Comparison of ENCODE assay signal across 21 cellular contexts in the genomic region with DNA sequence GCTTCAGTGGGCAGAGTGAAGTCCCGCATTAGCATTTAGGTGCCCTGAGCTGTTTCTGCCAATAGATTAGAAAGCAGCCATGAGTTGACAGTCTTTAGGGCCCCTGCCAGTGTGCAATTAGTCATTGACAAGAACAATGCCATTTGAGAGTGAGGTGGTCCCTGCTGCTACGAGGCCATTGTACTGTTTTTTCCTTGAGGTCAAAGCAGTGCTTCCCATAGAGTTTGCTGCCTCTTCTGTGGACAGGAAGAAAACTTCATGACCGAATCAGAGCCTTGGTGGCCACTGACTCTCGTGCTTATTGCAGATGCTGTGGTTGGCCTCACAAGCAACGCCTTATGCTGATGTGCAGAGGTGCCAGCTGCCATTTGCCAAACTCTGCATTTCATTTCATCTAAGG.
"Had no signal": no experiment of that assay in that cellular context is flagged by ENCODE, and none has a peak within 500 bp of the region (broad histone marks: within the 10 kb centered on the region; RNA-seq: fewer than 3 reads in every experiment).

No MANE protein-coding gene starts in this region.

- H3K9me3 Mint-ChIP-seq: activated B cell treated with CpG ODN at 0.5 μM for 24 hours; activated CD8-positive, alpha-beta T cell treated with anti-CD3 and anti-CD28 coated beads for 36 hours; activated naive CD8-positive, alpha-beta T cell treated with anti-CD3 and anti-CD28 coated beads for 36 hours; memory B cell; T-helper 2 cell treated with Interferon-gamma antibody and Interleukin-4, amounts not matched to agents 5 μg/mL and 100 μg/mL, for 36 hours had no signal

- H3K36me3 ChIP-seq: thoracic aorta had no signal

- ATAC-seq: activated CD8-positive, alpha-beta T cell treated with anti-CD3 and anti-CD28 coated beads for 36 hours; left lung; naive thymus-derived CD8-positive, alpha-beta T cell had no signal

- H3K4me3 Mint-ChIP-seq: activated B cell treated with CpG ODN at 0.5 μM for 24 hours; activated CD8-positive, alpha-beta T cell treated with anti-CD3 and anti-CD28 coated beads for 36 hours; activated naive CD8-positive, alpha-beta T cell treated with anti-CD3 and anti-CD28 coated beads for 36 hours; memory B cell; naive thymus-derived CD8-positive, alpha-beta T cell; T-helper 2 cell treated with Interferon-gamma antibody and Interleukin-4, amounts not matched to agents 5 μg/mL and 100 μg/mL, for 36 hours had no signal

- H3K9me3 ChIP-seq: esophagus muscularis mucosa, left lung, sigmoid colon, thoracic aorta had no signal

- H3K4me3 ChIP-seq: dorsolateral prefrontal cortex, esophagus muscularis mucosa, left lung, sigmoid colon, thoracic aorta had no signal

- H3K27ac ChIP-seq: esophagus muscularis mucosa, left lung, sigmoid colon, thoracic aorta had no signal

- H3K27ac Mint-ChIP-seq: activated B cell treated with CpG ODN at 0.5 μM for 24 hours; activated CD8-positive, alpha-beta T cell treated with anti-CD3 and anti-CD28 coated beads for 36 hours; activated naive CD8-positive, alpha-beta T cell treated with anti-CD3 and anti-CD28 coated beads for 36 hours; memory B cell; T-helper 2 cell treated with Interferon-gamma antibody and Interleukin-4, amounts not matched to agents 5 μg/mL and 100 μg/mL, for 36 hours had no signal

- H3K36me3 Mint-ChIP-seq: activated naive CD8-positive, alpha-beta T cell treated with anti-CD3 and anti-CD28 coated beads for 36 hours; memory B cell; naive thymus-derived CD8-positive, alpha-beta T cell had no signal

- H3K4me1 Mint-ChIP-seq: activated naive CD8-positive, alpha-beta T cell treated with anti-CD3 and anti-CD28 coated beads for 36 hours had no signal

- H3K27me3 ChIP-seq: esophagus muscularis mucosa, left lung, sigmoid colon had no signal

- DNase-seq: activated B cell treated with CpG ODN at 0.5 μM for 24 hours; activated CD4-positive, alpha-beta T cell treated with anti-CD3 and anti-CD28 coated beads for 48 hours; activated CD8-positive, alpha-beta memory T cell treated with anti-CD3 and anti-CD28 coated beads, Interleukin-2, amount 50 U/mL, for 4 hours; activated CD8-positive, alpha-beta T cell treated with anti-CD3 and anti-CD28 coated beads for 36 hours; activated gamma-delta T cell treated with Interleukin-2 at 50 U/mL for 16 hours; activated naive CD8-positive, alpha-beta T cell treated with anti-CD3 and anti-CD28 coated beads for 36 hours; activated T-cell treated with anti-CD3 and anti-CD28 coated beads, Interleukin-2, amount 50 U/mL, for 48 hours; foreskin fibroblast; glutamatergic neuron; hypothalamus; kidney; left lung; nucleus accumbens; sigmoid colon; stimulated activated CD4-positive, alpha-beta T cell treated with anti-CD3 and anti-CD28 coated beads, Interleukin-2, amount 100 ng/mL, for 24 hours had no signal
